ENCODE assay signal across 8 cellular contexts in the genomic region with DNA sequence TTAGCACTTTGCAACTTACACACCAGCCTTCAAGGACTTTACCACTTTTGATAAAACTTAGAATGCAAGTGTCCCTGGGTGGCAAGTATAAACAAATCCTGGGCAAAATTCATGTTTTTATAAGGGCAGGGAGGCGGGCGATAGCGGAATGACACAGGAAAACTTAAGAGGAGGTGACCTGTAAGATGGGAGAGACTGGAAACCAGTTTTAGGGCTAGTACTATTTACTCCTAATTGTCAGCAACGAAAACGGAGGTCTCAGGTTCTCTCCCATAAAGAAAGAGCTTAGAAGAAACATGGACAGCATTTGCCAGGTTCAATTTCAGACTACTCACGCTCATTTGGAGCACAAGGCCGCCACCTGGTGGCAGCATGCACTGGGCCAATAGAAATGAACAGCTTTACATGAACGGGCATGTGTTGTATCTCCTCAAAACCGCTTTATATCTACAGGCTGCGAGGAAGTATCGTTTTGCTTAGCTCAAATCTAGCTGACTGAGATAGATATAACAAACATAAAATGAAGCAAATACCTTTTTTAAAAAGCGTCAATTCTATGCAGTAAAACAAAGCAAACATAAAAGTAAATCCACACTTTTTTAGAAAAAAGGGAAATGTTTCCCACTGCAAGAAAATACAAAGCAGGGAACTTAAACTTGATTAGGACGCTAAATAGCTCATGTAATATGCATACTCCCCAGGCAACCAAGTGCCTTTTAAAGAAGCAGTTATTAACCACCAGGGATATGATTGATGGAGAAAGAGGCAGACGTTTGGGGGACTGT. TPM values are rescaled to one million over a fixed set of nuclear protein-coding genes. Genes with fewer than 3 reads are reported as not detected.
A peak's percentile ranks its signal among the peaks of the same experiment; 100 is the strongest.
DNase-seq lines count a peak whose midpoint lies in the region; ATAC-seq and TF ChIP-seq lines count a peak whose summit lies in the region.

No MANE protein-coding gene starts in this region.

- peak; percentile 99 for TF ChIP-seq CTCF in GM23338 (conservative IDR thresholded peaks at IDR 0.05; ENCODE audit: low read depth in 2 of 2)
- peak; percentile 37 for TF ChIP-seq CTCF in neutrophil (IDR thresholded peaks at IDR 0.05)
- peak; percentile 56 to 76 for TF ChIP-seq CTCF in suprapubic skin (IDR thresholded peaks at IDR 0.05)

- H3K9me2 ChIP-seq in GM23338 (ENCODE audit: insufficient read depth), result no peaks in the 10 kb centered on the region

- 25% methylated on average over 14 of the region's 14 CpGs for WGBS in suprapubic skin

- no peaks in the 10 kb centered on the region for H3K79me2 ChIP-seq in GM23338 (replicated peaks; ENCODE audit: insufficient read depth)

- DNase-seq in Daoy (ENCODE audit: low read depth), result peak; percentile 82
- peak; percentile 91 for DNase-seq in GM23338 (ENCODE audit: low spot score)
- DNase-seq in MG63, result peak; percentile 57
- peak; percentile 75 for DNase-seq in RPMI7951 (ENCODE audit: low read depth)
- DNase-seq in activated T-helper 1 cell treated with anti-CD3 and anti-CD28 coated beads, Interleukin-12 subunit alpha, Interleukin-12 subunit beta, Interleukin-2, Interleukin-4 antibody, amounts not matched to agents 30 ng/mL and 10 ng/mL and 1 ng/mL, durations not matched to agents 14 hours and 24 hours and 36 hours (ENCODE audit: low spot score), result peak; percentile 72
- peak; percentile 75 for DNase-seq in fibroblast of the conjunctiva (ENCODE audit: low read depth)
- peak in 1 of 2 donors; percentile 75 for DNase-seq in suprapubic skin (ENCODE audit: low spot score in 2 of 2)

- H3K4me1 Mint-ChIP-seq in GM23338, result peaks cover 17% of the 10 kb centered on the region
- H3K4me1 Mint-ChIP-seq in activated T-helper 1 cell treated with anti-CD3 and anti-CD28 coated beads, Interleukin-12 subunit alpha, Interleukin-12 subunit beta, Interleukin-2, Interleukin-4 antibody, amounts not matched to agents 30 ng/mL and 10 ng/mL and 1 ng/mL, durations not matched to agents 14 hours and 24 hours and 36 hours (ENCODE audit: low read depth), result peaks cover 6% of the 10 kb centered on the region

- H3K27ac ChIP-seq in GM23338 (ENCODE audit: low read depth) (no peak overlapping the region), neutrophil (no peak overlapping the region), suprapubic skin (no peak overlapping the region)

- H3K27me3 Mint-ChIP-seq in GM23338 (ENCODE audit: insufficient read depth, low read depth, poor library complexity), result peaks cover 6% of the 10 kb centered on the region
- H3K27me3 Mint-ChIP-seq in activated T-helper 1 cell treated with anti-CD3 and anti-CD28 coated beads, Interleukin-12 subunit alpha, Interleukin-12 subunit beta, Interleukin-2, Interleukin-4 antibody, amounts not matched to agents 30 ng/mL and 10 ng/mL and 1 ng/mL, durations not matched to agents 14 hours and 24 hours and 36 hours (ENCODE audit: insufficient read depth), result no peaks in the 10 kb centered on the region

- H3K9me3 ChIP-seq in MG63, result no peaks in the 10 kb centered on the region
- no peaks in the 10 kb centered on the region for H3K9me3 ChIP-seq in neutrophil
- no peaks in the 10 kb centered on the region for H3K9me3 ChIP-seq in suprapubic skin

- 0 out of 2 replicates have a peak overlapping the region, but pooled peaks have one; percentile 3 for H2AFZ ChIP-seq in GM23338

- no peak overlapping the region for H3K4me2 ChIP-seq in GM23338

- 0 out of 3 replicates have a peak, but pooled peaks cover 3% of the 10 kb centered on the region for H3K36me3 Mint-ChIP-seq in GM23338 (ENCODE audit: low read depth)
- H3K36me3 Mint-ChIP-seq in activated T-helper 1 cell treated with anti-CD3 and anti-CD28 coated beads, Interleukin-12 subunit alpha, Interleukin-12 subunit beta, Interleukin-2, Interleukin-4 antibody, amounts not matched to agents 30 ng/mL and 10 ng/mL and 1 ng/mL, durations not matched to agents 14 hours and 24 hours and 36 hours (ENCODE audit: low read depth), result no peaks in the 10 kb centered on the region

- no peaks in the 10 kb centered on the region for H3F3A ChIP-seq in GM23338 (replicated peaks; ENCODE audit: low read depth)

- H3K4me3 ChIP-seq in GM23338 (no peak overlapping the region), MG63 (no peak overlapping the region), neutrophil (ENCODE audit: low read depth in 1 of 2, low read length in 1 of 2) (no peak overlapping the region), suprapubic skin (no peak overlapping the region)

- no peak overlapping the region; the same call in 1 of the 2 replicates for H3K27ac Mint-ChIP-seq in GM23338
- H3K27ac Mint-ChIP-seq in activated T-helper 1 cell treated with anti-CD3 and anti-CD28 coated beads, Interleukin-12 subunit alpha, Interleukin-12 subunit beta, Interleukin-2, Interleukin-4 antibody, amounts not matched to agents 30 ng/mL and 10 ng/mL and 1 ng/mL, durations not matched to agents 14 hours and 24 hours and 36 hours, result no peak overlapping the region

- H3K4me1 ChIP-seq in GM23338 (ENCODE audit: insufficient read depth) (no peaks in the 10 kb centered on the region), neutrophil (ENCODE audit: control insufficient read depth in 1 of 2, insufficient read depth in 1 of 2, low read depth in 1 of 2, low read length in 1 of 2) (no peaks in the 10 kb centered on the region), suprapubic skin (no peaks in the 10 kb centered on the region)

- H4K20me1 ChIP-seq in GM23338 (replicated peaks; ENCODE audit: insufficient read depth), result no peaks in the 10 kb centered on the region

- ATAC-seq in GM23338, result peak; percentile 98

- TF ChIP-seq EP300 in suprapubic skin (IDR thresholded peaks at IDR 0.05), result no peak

- TF ChIP-seq POLR2A in suprapubic skin (IDR thresholded peaks at IDR 0.05), result no peak

- H3K27me3 ChIP-seq in GM23338 (ENCODE audit: insufficient read depth) (no peaks in the 10 kb centered on the region), MG63 (no peaks in the 10 kb centered on the region), neutrophil (no peaks in the 10 kb centered on the region), suprapubic skin (no peaks in the 10 kb centered on the region)

- H3K36me3 ChIP-seq in GM23338 (ENCODE audit: insufficient read depth) (no peaks in the 10 kb centered on the region), MG63 (no peaks in the 10 kb centered on the region), neutrophil (no peaks in the 10 kb centered on the region), suprapubic skin (no peaks in the 10 kb centered on the region)

- H3K9me3 Mint-ChIP-seq in GM23338, result peaks cover 3% of the 10 kb centered on the region; the same call in 1 of the 3 replicates
- H3K9me3 Mint-ChIP-seq in activated T-helper 1 cell treated with anti-CD3 and anti-CD28 coated beads, Interleukin-12 subunit alpha, Interleukin-12 subunit beta, Interleukin-2, Interleukin-4 antibody, amounts not matched to agents 30 ng/mL and 10 ng/mL and 1 ng/mL, durations not matched to agents 14 hours and 24 hours and 36 hours, result peaks cover 4% of the 10 kb centered on the region

- intact Hi-C loops in activated T-helper 1 cell treated with anti-CD3 and anti-CD28 coated beads, Interleukin-12 subunit alpha, Interleukin-12 subunit beta, Interleukin-2, Interleukin-4 antibody, amounts not matched to agents 30 ng/mL and 10 ng/mL and 1 ng/mL, durations not matched to agents 14 hours and 24 hours and 36 hours (cut with micrococcal nuclease), result loop anchor here (1.0 to 10.0 kb wide), 8 partner anchors 128 to 1084 kb away; a partner anchor contains a TSS

- no peak overlapping the region for H3K4me3 Mint-ChIP-seq in GM23338
- H3K4me3 Mint-ChIP-seq in activated T-helper 1 cell treated with anti-CD3 and anti-CD28 coated beads, Interleukin-12 subunit alpha, Interleukin-12 subunit beta, Interleukin-2, Interleukin-4 antibody, amounts not matched to agents 30 ng/mL and 10 ng/mL and 1 ng/mL, durations not matched to agents 14 hours and 24 hours and 36 hours, result no peak overlapping the region

TF ChIP-seq in GM23338, 12 proteins besides CTCF, POLR2A, EP300 and RAD21 (continues in another document):
- TF ChIP-seq STAT1 (IDR thresholded peaks at IDR 0.05; ENCODE audit: unreplicated experiment), result no peak
- TF ChIP-seq ZNF114 (CRISPR knock-in tag; IDR thresholded peaks at IDR 0.05), result no peak

RNA-seq across cellular contexts. Expression of a gene that starts 37.6 kb away (rescaled TPM):
- 0.03 TPM in 1 of 2 replicates, not detected in the other for total RNA-seq in Daoy (2014; rRNA removed; shearing (Covaris generic))
- 0.70 and 1.4 TPM in 2 replicates for total RNA-seq in GM23338 (2014; rRNA removed; shearing (Covaris generic))
- 2.1 and 2.6 TPM in 2 replicates for polyA plus RNA-seq in GM23338 (2016; fragmentation: Nextera tagmentation; extraction: Ambion mirVana)
- total RNA-seq in MG63 (2014; rRNA removed; shearing (Covaris generic); ENCODE audit: low replicate concordance), result not detected in 2 replicates
- total RNA-seq in RPMI7951 (2014; rRNA removed; shearing (Covaris generic)), result not detected in 2 replicates
- not detected in 2 replicates for total RNA-seq in activated T-helper 1 cell treated with anti-CD3 and anti-CD28 coated beads, Interleukin-12 subunit alpha, Interleukin-12 subunit beta, Interleukin-2, Interleukin-4 antibody, amounts not matched to agents 30 ng/mL and 10 ng/mL and 1 ng/mL, durations not matched to agents 14 hours and 24 hours and 36 hours
- total RNA-seq in suprapubic skin, result 1 to 10 TPM in 1 of 4 donors, under 1 TPM in 2, not detected in 1; 0.19 to 1.9 (median 0.86) TPM

RNA-seq across cellular contexts. Expression of a gene that starts 59.1 kb away (rescaled TPM):
- not detected in 2 replicates for total RNA-seq in Daoy (2014; rRNA removed; shearing (Covaris generic))
- total RNA-seq in GM23338 (2014; rRNA removed; shearing (Covaris generic)), result 0.08 TPM in 1 of 2 replicates, not detected in the other
- polyA plus RNA-seq in GM23338 (2016; fragmentation: Nextera tagmentation; extraction: Ambion mirVana), result 0.14 and 0.89 TPM in 2 replicates
- not detected in 2 replicates for total RNA-seq in MG63 (2014; rRNA removed; shearing (Covaris generic); ENCODE audit: low replicate concordance)
- not detected in 2 replicates for total RNA-seq in RPMI7951 (2014; rRNA removed; shearing (Covaris generic))
- 0.08 TPM in 1 of 2 replicates, not detected in the other for total RNA-seq in activated T-helper 1 cell treated with anti-CD3 and anti-CD28 coated beads, Interleukin-12 subunit alpha, Interleukin-12 subunit beta, Interleukin-2, Interleukin-4 antibody, amounts not matched to agents 30 ng/mL and 10 ng/mL and 1 ng/mL, durations not matched to agents 14 hours and 24 hours and 36 hours
- 10 to 100 TPM; 11.4 to 20.8 (median 14.8) TPM for total RNA-seq in suprapubic skin

RNA-seq across cellular contexts. Expression of a gene that starts 59.3 kb away (rescaled TPM):
- 0.63 TPM in 1 of 2 replicates, not detected in the other for total RNA-seq in Daoy (2014; rRNA removed; shearing (Covaris generic))
- 0.35 and 1.3 TPM in 2 replicates for total RNA-seq in GM23338 (2014; rRNA removed; shearing (Covaris generic))
- 0.10 and 0.50 TPM in 2 replicates for polyA plus RNA-seq in GM23338 (2016; fragmentation: Nextera tagmentation; extraction: Ambion mirVana)
- not detected in 2 replicates for total RNA-seq in MG63 (2014; rRNA removed; shearing (Covaris generic); ENCODE audit: low replicate concordance)
- total RNA-seq in RPMI7951 (2014; rRNA removed; shearing (Covaris generic)), result not detected in 2 replicates
- not detected in 2 replicates for total RNA-seq in activated T-helper 1 cell treated with anti-CD3 and anti-CD28 coated beads, Interleukin-12 subunit alpha, Interleukin-12 subunit beta, Interleukin-2, Interleukin-4 antibody, amounts not matched to agents 30 ng/mL and 10 ng/mL and 1 ng/mL, durations not matched to agents 14 hours and 24 hours and 36 hours
- 10 to 100 TPM; 16.6 to 37.2 (median 28.4) TPM for total RNA-seq in suprapubic skin

Comparison
In these comparisons a context has a peak if more than half of its experiments do, and no peak if none do; other contexts are left out.
1. CTCF ChIP-seq: peak in every context shown above with its lines; median percentile 99 in GM23338; 66 in suprapubic skin; 37 in neutrophil.
2. RNA of a gene that starts 59.1 kb away (total RNA-seq): 11.4 to 20.8 TPM in suprapubic skin; 0.08 TPM in activated T-helper 1 cell treated with anti-CD3 and anti-CD28 coated beads, Interleukin-12 subunit alpha, Interleukin-12 subunit beta, Interleukin-2, Interleukin-4 antibody, amounts not matched to agents 30 ng/mL and 10 ng/mL and 1 ng/mL, durations not matched to agents 14 hours and 24 hours and 36 hours, not detected in Daoy, 0.08 TPM in GM23338, not detected in MG63 and not detected in RPMI7951; every median in the first group is over 10 times any median in the second.